ENCODE assay signal across 1 cellular context in the genomic region with DNA sequence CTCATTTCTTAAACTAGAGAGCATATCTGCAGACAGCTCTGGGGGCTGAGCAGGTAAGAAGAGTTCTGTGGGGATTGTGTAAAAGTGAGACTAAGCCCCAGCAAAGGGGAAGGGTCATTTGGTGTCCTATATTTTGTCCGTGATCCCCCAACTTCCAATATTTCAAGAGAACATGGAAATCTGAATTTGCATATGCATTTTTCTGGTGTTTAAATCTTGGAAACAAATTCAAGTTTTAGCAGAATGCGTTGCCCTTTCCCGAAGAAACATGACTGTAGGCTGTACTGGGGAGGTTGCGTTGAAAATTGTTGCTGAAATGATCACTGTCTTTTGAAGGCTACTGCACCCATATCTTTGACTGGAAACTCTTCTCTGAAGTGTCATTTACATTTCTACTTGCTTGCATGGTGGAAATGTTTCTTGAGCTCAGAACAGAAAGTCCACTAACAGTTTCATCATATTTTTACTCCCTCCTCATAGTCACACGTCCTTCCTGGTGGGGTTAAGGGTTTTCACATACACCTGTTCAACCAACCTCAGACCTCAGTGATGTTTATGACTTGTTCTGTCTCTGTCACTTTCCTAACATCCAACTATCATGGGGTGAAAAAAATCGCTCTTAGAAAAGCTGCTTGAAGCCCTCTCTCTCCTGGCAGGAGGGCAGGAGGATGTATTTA.
TF ChIP-seq lines count a peak whose summit lies in the region.

No MANE protein-coding gene starts in this region.

TF ChIP-seq in GM12878, 131 proteins besides CTCF, POLR2A, EP300 and RAD21 (continued from another document):
- TF ChIP-seq BHLHE40 (IDR thresholded peaks at IDR 0.05; ENCODE audit: borderline replicate concordance in 1 of 2, low read depth in 2 of 2, low read length in 1 of 2) (peak; percentile 59 to 69; a peak in 3 of 4 replicates), NR2F1 (conservative IDR thresholded peaks at IDR 0.05) (no peak; the same call in 1 of the 2 replicates), POU2F2 (IDR thresholded peaks at IDR 0.05; ENCODE audit: borderline replicate concordance, low read depth, low read length) (peak; percentile 76; the same call in 2 of the 3 replicates), MEF2A (IDR thresholded peaks at IDR 0.05; ENCODE audit: insufficient read depth, low read depth, low read length) (0 out of 2 replicates have a peak, but pooled peaks have one; percentile 34), SUZ12 (IDR thresholded peaks at IDR 0.05; ENCODE audit: unreplicated experiment) (no peak), ZBED1 (IDR thresholded peaks at IDR 0.05; ENCODE audit: borderline replicate concordance) (peak; percentile 60; the same call in 1 of the 2 replicates)
- TF ChIP-seq, protein P1, sequence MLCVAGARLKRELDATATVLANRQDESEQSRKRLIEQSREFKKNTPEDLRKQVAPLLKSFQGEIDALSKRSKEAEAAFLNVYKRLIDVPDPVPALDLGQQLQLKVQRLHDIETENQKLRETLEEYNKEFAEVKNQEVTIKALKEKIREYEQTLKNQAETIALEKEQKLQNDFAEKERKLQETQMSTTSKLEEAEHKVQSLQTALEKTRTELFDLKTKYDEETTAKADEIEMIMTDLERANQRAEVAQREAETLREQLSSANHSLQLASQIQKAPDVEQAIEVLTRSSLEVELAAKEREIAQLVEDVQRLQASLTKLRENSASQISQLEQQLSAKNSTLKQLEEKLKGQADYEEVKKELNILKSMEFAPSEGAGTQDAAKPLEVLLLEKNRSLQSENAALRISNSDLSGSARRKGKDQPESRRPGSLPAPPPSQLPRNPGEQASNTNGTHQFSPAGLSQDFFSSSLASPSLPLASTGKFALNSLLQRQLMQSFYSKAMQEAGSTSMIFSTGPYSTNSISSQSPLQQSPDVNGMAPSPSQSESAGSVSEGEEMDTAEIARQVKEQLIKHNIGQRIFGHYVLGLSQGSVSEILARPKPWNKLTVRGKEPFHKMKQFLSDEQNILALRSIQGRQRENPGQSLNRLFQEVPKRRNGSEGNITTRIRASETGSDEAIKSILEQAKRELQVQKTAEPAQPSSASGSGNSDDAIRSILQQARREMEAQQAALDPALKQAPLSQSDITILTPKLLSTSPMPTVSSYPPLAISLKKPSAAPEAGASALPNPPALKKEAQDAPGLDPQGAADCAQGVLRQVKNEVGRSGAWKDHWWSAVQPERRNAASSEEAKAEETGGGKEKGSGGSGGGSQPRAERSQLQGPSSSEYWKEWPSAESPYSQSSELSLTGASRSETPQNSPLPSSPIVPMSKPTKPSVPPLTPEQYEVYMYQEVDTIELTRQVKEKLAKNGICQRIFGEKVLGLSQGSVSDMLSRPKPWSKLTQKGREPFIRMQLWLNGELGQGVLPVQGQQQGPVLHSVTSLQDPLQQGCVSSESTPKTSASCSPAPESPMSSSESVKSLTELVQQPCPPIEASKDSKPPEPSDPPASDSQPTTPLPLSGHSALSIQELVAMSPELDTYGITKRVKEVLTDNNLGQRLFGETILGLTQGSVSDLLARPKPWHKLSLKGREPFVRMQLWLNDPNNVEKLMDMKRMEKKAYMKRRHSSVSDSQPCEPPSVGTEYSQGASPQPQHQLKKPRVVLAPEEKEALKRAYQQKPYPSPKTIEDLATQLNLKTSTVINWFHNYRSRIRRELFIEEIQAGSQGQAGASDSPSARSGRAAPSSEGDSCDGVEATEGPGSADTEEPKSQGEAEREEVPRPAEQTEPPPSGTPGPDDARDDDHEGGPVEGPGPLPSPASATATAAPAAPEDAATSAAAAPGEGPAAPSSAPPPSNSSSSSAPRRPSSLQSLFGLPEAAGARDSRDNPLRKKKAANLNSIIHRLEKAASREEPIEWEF (IDR thresholded peaks at IDR 0.05; ENCODE audit: insufficient replicate concordance, low read depth, low read length) = no peak
- TF ChIP-seq, protein P2, sequence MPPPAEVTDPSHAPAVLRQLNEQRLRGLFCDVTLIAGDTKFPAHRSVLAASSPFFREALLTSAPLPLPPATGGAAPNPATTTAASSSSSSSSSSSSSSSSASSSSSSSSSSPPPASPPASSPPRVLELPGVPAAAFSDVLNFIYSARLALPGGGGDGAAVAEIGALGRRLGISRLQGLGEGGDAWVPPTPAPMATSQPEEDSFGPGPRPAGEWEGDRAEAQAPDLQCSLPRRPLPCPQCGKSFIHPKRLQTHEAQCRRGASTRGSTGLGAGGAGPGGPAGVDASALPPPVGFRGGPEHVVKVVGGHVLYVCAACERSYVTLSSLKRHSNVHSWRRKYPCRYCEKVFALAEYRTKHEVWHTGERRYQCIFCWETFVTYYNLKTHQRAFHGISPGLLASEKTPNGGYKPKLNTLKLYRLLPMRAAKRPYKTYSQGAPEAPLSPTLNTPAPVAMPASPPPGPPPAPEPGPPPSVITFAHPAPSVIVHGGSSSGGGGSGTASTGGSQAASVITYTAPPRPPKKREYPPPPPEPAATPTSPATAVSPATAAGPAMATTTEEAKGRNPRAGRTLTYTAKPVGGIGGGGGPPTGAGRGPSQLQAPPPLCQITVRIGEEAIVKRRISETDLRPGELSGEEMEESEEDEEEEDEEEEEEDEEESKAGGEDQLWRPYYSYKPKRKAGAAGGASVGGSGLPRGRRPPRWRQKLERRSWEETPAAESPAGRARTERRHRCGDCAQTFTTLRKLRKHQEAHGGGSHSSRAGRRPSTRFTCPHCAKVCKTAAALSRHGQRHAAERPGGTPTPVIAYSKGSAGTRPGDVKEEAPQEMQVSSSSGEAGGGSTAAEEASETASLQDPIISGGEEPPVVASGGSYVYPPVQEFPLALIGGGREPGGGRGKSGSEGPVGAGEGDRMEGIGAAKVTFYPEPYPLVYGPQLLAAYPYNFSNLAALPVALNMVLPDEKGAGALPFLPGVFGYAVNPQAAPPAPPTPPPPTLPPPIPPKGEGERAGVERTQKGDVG (CRISPR knock-in tag; IDR thresholded peaks at IDR 0.05) = no peak
